8 cellular contexts compared by ENCODE assay signal in genomic region chr9:129258124-129258822, GRCh38.
DNase-seq lines count a peak whose midpoint lies in the region; TF ChIP-seq lines count a peak whose summit lies in the region.

No MANE protein-coding gene starts in this region.

- no peaks in the 10 kb centered on the region for H3K36me3 Mint-ChIP-seq in mesothelial cell of epicardium

- peak; percentile 25 for DNase-seq in NK-92 (lab: John Stamatoyannopoulos, UW; ENCODE audit: unreplicated experiment)
- DNase-seq in NK-92 treated with Interleukin-12 subunit alpha and Interleukin-12 subunit beta, amount 100 ng/mL, for 24 hours (lab: John Stamatoyannopoulos, UW), result no peak
- peak; percentile 97 for DNase-seq in NCI-H69 (lab: John Stamatoyannopoulos, UW)
- DNase-seq in activated T-cell treated with anti-CD3 and anti-CD28 coated beads for 48 hours (ENCODE audit: low read depth), result peak; percentile 93
- DNase-seq in epidermal melanocyte (ENCODE audit: insufficient read length, low spot score), result peak; percentile 84
- peak; percentile 85 to 89 for DNase-seq in mesothelial cell of epicardium (ENCODE audit: low spot score in 2 of 2, unreplicated experiment in 2 of 2)
- DNase-seq in stimulated activated CD8-positive, alpha-beta memory T cell treated with anti-CD3 and anti-CD28 coated beads, Interleukin-15, amount 100 ng/mL, for 1 hour (ENCODE audit: low read depth), result peak; percentile 55
- no peak for DNase-seq in cortex of kidney (lab: John Stamatoyannopoulos, UW)

- H3K4me1 Mint-ChIP-seq in mesothelial cell of epicardium, result peaks cover 14% of the 10 kb centered on the region

- peak overlapping the region; percentile 33 for H3K4me3 Mint-ChIP-seq in mesothelial cell of epicardium

- peaks cover 14% of the 10 kb centered on the region for H3K27me3 Mint-ChIP-seq in mesothelial cell of epicardium (ENCODE audit: low read depth)

- H3K27ac Mint-ChIP-seq in mesothelial cell of epicardium, result no peak overlapping the region

- TF ChIP-seq CTCF in mesothelial cell of epicardium (IDR thresholded peaks at IDR 0.05; ENCODE audit: unreplicated experiment), result no peak

- no peaks in the 10 kb centered on the region for H3K9me3 Mint-ChIP-seq in mesothelial cell of epicardium

Comparison
In these comparisons a context has a peak if more than half of its experiments do, and no peak if none do; other contexts are left out.
1. DNase-seq: peak in NK-92 (single experiment), NCI-H69 (single experiment), activated T-cell treated with anti-CD3 and anti-CD28 coated beads for 48 hours (single experiment), epidermal melanocyte (single experiment), mesothelial cell of epicardium (2 of 2) and stimulated activated CD8-positive, alpha-beta memory T cell treated with anti-CD3 and anti-CD28 coated beads, Interleukin-15, amount 100 ng/mL, for 1 hour (single experiment); none in NK-92 treated with Interleukin-12 subunit alpha and Interleukin-12 subunit beta, amount 100 ng/mL, for 24 hours (single experiment) and cortex of kidney (single experiment).